11 cellular contexts compared by ENCODE assay signal in genomic region chr9:109914280-109915027, GRCh38.
DNase-seq lines count a peak whose midpoint lies in the region; ATAC-seq, FAIRE-seq and TF ChIP-seq lines count a peak whose summit lies in the region.
"Had no signal": no experiment of that assay in that cellular context is flagged by ENCODE, and none has a peak within 500 bp of the region (broad histone marks: within the 10 kb centered on the region; RNA-seq: fewer than 3 reads in every experiment).

No MANE protein-coding gene starts in this region.

- DNase-seq in skeletal muscle cell (ENCODE audit: low read depth), result peak; percentile 86
- no peak for DNase-seq in activated T-cell treated with anti-CD3 and anti-CD28 coated beads for 4 hours
- no peak for DNase-seq in left ventricle myocardium superior
- no peak for DNase-seq in HTR-8/SVneo (ENCODE audit: insufficient read length, low spot score)
- DNase-seq: NCI-H510A treated with DMSO at 0.1 percent for 48 hours; stimulated activated naive CD4-positive, alpha-beta T cell had no signal

- no peak for FAIRE-seq in HTR-8/SVneo (lab: Jason Lieb, UNC)
- FAIRE-seq: endometrium had no signal

- intact Hi-C loops in left ventricle myocardium superior (cut with micrococcal nuclease), result no loop called here

- no peak overlapping the region for H3K4me3 ChIP-seq in skeletal muscle cell (ENCODE audit: low read depth, low read length)

- peak; percentile 47 for ATAC-seq in GM18861 (IDR thresholded peaks at IDR 0.05; ENCODE audit: unreplicated experiment)
- peak; percentile 38 for ATAC-seq in HG02763 (IDR thresholded peaks at IDR 0.05; ENCODE audit: unreplicated experiment)
- no peak for ATAC-seq in HG03025 (IDR thresholded peaks at IDR 0.05; ENCODE audit: low FRiP score, unreplicated experiment)
- ATAC-seq in left ventricle myocardium superior, result no peak

- peak; percentile 60; the same call in 1 of the 2 replicates for TF ChIP-seq POLR2A in Raji (IDR thresholded peaks at IDR 0.05; ENCODE audit: insufficient read depth, low read depth, low read length)

Comparison
In these comparisons a context has a peak if more than half of its experiments do, and no peak if none do; other contexts are left out.
1. ATAC-seq: peak in GM18861 (single experiment) and HG02763 (single experiment); none in HG03025 (single experiment) and left ventricle myocardium superior (single experiment).